8 cellular contexts compared by ENCODE assay signal in genomic region chr17:37742762-37743611, GRCh38. TPM values are rescaled to one million over a fixed set of nuclear protein-coding genes. Genes with fewer than 3 reads are reported as not detected.
DNase-seq lines count a peak whose midpoint lies in the region; ATAC-seq and TF ChIP-seq lines count a peak whose summit lies in the region.

No MANE protein-coding gene starts in this region.

- TF ChIP-seq POLR2A in GM19193 (IDR thresholded peaks at IDR 0.05; ENCODE audit: extremely low read depth, insufficient read depth, insufficient read length) = peak; percentile 35

- DNase-seq in left cardiac atrium = no peak
- peak; percentile 79 for DNase-seq in retina
- no peak for DNase-seq in SIG-M5 treated with dmso at 0.1 percent for 504 hours (lab: John Stamatoyannopoulos, UW; ENCODE audit: unreplicated experiment)
- DNase-seq in NK-92 treated with Interleukin-12 subunit alpha and Interleukin-12 subunit beta, amount 100 ng/mL, for 24 hours (lab: John Stamatoyannopoulos, UW) = no peak
- no peak for DNase-seq in midbrain (lab: John Stamatoyannopoulos, UW)

- ATAC-seq in SK-N-SH treated with all-trans-retinoic acid at 6 μM for 48 hours = peak; percentile 23; the same call in 2 of the 3 replicates
- peak; percentile 10 to 11 for ATAC-seq in left cardiac atrium
- ATAC-seq in HG03175 (IDR thresholded peaks at IDR 0.05; ENCODE audit: unreplicated experiment) = no peak

- intact Hi-C loops in left cardiac atrium (cut with DNase I) = no loop called here

TF ChIP-seq in SK-N-SH treated with all-trans-retinoic acid at 6 μM for 48 hours, 23 proteins besides CTCF, POLR2A, EP300 and RAD21:
- TF ChIP-seq TCF4 (CRISPR knock-in tag; IDR thresholded peaks at IDR 0.05; ENCODE audit: borderline replicate concordance) (no peak), POU6F1 (CRISPR knock-in tag; IDR thresholded peaks at IDR 0.05; ENCODE audit: borderline replicate concordance, low read depth) (no peak), TOX (CRISPR knock-in tag; IDR thresholded peaks at IDR 0.05; ENCODE audit: borderline replicate concordance) (no peak), PATZ1 (CRISPR knock-in tag; IDR thresholded peaks at IDR 0.05; ENCODE audit: borderline replicate concordance) (no peak), ZFP3 (CRISPR knock-in tag; IDR thresholded peaks at IDR 0.05) (no peak), ZC3H10 (CRISPR knock-in tag; IDR thresholded peaks at IDR 0.05) (no peak), OSR1 (CRISPR knock-in tag; IDR thresholded peaks at IDR 0.05) (no peak), PPARA (CRISPR knock-in tag; IDR thresholded peaks at IDR 0.05; ENCODE audit: borderline replicate concordance) (no peak), CSRNP3 (CRISPR knock-in tag; IDR thresholded peaks at IDR 0.05) (no peak), SNAI2 (CRISPR knock-in tag; IDR thresholded peaks at IDR 0.05) (no peak), ZNF8 (CRISPR knock-in tag; IDR thresholded peaks at IDR 0.05) (no peak), ZNF70 (CRISPR knock-in tag; IDR thresholded peaks at IDR 0.05) (no peak), CREB5 (CRISPR knock-in tag; IDR thresholded peaks at IDR 0.05; ENCODE audit: low read depth) (no peak), ESRRG (CRISPR knock-in tag; IDR thresholded peaks at IDR 0.05) (no peak), CSDC2 (CRISPR knock-in tag; IDR thresholded peaks at IDR 0.05) (no peak), ZFP30 (CRISPR knock-in tag; IDR thresholded peaks at IDR 0.05) (no peak), RARB (CRISPR knock-in tag; IDR thresholded peaks at IDR 0.05) (no peak)

RNA-seq across cellular contexts. Expression of gene HNF1B, which starts 1.9 kb away (rescaled TPM):
- not detected for total RNA-seq in left cardiac atrium
